ENCODE assay signal across 1 cellular context in the genomic region with DNA sequence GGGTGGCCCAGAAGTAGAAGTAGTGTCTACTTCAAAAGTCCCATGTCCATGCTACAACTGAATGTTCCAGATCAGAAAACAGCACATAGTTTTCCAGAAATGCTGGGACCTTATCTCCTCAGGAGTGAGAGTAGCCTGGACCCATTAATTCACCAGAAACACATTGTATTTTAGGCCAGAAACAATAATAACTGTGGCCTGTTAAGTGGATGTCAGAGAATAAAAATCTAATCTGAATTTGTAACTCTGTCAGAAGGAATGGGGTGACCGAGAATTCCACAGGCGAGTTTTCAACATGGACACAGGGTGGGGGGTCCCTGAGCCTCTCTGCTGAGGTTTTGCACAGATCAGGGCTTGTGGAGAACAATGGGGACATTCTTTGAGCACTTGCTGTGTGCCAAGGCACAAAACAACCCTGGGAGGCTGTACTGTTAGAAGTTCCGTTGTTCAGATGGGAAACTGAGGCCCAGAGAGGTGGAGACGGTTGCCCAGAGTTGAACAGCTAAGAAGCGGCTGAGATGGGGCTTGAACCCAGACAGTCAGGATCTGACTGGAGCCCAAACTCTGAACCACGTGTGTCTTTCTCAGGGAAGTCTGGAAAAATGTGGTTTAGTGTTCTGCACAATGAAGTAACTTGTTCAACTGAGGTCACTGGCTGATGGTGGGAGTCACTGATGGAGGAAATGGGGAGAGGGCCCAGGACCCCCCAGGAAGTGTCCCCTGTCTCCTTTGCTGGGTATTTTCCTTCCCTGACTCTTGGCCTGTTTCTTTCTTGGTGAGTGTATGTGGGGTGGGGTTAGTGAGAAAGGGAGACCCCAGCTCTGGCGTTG.
TF ChIP-seq lines count a peak whose summit lies in the region.

No MANE protein-coding gene starts in this region.

TF ChIP-seq in HepG2, 621 proteins besides CTCF, POLR2A, EP300 and RAD21 (continued from another document):
- TF ChIP-seq, protein P1, sequence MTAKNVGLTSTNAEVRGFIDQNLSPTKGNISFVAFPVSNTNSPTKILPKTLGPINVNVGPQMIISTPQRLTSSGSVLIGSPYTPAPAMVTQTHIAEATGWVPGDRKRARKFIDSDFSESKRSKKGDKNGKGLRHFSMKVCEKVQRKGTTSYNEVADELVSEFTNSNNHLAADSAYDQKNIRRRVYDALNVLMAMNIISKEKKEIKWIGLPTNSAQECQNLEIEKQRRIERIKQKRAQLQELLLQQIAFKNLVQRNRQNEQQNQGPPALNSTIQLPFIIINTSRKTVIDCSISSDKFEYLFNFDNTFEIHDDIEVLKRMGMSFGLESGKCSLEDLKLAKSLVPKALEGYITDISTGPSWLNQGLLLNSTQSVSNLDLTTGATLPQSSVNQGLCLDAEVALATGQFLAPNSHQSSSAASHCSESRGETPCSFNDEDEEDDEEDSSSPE (CRISPR knock-in tag; IDR thresholded peaks at IDR 0.05): no peak
- TF ChIP-seq, protein P2, sequence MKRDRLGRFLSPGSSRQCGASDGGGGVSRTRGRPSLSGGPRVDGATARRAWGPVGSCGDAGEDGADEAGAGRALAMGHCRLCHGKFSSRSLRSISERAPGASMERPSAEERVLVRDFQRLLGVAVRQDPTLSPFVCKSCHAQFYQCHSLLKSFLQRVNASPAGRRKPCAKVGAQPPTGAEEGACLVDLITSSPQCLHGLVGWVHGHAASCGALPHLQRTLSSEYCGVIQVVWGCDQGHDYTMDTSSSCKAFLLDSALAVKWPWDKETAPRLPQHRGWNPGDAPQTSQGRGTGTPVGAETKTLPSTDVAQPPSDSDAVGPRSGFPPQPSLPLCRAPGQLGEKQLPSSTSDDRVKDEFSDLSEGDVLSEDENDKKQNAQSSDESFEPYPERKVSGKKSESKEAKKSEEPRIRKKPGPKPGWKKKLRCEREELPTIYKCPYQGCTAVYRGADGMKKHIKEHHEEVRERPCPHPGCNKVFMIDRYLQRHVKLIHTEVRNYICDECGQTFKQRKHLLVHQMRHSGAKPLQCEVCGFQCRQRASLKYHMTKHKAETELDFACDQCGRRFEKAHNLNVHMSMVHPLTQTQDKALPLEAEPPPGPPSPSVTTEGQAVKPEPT (CRISPR knock-in tag; IDR thresholded peaks at IDR 0.05; ENCODE audit: low read depth): no peak
- TF ChIP-seq ZKSCAN8 (CRISPR knock-in tag; IDR thresholded peaks at IDR 0.05; ENCODE audit: borderline replicate concordance): no peak
- no peak for TF ChIP-seq KDM5B (CRISPR knock-in tag; IDR thresholded peaks at IDR 0.05; ENCODE audit: borderline replicate concordance)
- TF ChIP-seq, protein P3, sequence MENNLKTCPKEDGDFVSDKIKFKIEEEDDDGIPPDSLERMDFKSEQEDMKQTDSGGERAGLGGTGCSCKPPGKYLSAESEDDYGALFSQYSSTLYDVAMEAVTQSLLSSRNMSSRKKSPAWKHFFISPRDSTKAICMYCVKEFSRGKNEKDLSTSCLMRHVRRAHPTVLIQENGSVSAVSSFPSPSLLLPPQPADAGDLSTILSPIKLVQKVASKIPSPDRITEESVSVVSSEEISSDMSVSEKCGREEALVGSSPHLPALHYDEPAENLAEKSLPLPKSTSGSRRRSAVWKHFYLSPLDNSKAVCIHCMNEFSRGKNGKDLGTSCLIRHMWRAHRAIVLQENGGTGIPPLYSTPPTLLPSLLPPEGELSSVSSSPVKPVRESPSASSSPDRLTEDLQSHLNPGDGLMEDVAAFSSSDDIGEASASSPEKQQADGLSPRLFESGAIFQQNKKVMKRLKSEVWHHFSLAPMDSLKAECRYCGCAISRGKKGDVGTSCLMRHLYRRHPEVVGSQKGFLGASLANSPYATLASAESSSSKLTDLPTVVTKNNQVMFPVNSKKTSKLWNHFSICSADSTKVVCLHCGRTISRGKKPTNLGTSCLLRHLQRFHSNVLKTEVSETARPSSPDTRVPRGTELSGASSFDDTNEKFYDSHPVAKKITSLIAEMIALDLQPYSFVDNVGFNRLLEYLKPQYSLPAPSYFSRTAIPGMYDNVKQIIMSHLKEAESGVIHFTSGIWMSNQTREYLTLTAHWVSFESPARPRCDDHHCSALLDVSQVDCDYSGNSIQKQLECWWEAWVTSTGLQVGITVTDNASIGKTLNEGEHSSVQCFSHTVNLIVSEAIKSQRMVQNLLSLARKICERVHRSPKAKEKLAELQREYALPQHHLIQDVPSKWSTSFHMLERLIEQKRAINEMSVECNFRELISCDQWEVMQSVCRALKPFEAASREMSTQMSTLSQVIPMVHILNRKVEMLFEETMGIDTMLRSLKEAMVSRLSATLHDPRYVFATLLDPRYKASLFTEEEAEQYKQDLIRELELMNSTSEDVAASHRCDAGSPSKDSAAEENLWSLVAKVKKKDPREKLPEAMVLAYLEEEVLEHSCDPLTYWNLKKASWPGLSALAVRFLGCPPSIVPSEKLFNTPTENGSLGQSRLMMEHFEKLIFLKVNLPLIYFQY (CRISPR knock-in tag; IDR thresholded peaks at IDR 0.05; ENCODE audit: borderline replicate concordance): no peak
- TF ChIP-seq, protein P4, sequence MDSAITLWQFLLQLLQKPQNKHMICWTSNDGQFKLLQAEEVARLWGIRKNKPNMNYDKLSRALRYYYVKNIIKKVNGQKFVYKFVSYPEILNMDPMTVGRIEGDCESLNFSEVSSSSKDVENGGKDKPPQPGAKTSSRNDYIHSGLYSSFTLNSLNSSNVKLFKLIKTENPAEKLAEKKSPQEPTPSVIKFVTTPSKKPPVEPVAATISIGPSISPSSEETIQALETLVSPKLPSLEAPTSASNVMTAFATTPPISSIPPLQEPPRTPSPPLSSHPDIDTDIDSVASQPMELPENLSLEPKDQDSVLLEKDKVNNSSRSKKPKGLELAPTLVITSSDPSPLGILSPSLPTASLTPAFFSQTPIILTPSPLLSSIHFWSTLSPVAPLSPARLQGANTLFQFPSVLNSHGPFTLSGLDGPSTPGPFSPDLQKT (CRISPR knock-in tag; IDR thresholded peaks at IDR 0.05; ENCODE audit: borderline replicate concordance): no peak
- TF ChIP-seq, protein P5, sequence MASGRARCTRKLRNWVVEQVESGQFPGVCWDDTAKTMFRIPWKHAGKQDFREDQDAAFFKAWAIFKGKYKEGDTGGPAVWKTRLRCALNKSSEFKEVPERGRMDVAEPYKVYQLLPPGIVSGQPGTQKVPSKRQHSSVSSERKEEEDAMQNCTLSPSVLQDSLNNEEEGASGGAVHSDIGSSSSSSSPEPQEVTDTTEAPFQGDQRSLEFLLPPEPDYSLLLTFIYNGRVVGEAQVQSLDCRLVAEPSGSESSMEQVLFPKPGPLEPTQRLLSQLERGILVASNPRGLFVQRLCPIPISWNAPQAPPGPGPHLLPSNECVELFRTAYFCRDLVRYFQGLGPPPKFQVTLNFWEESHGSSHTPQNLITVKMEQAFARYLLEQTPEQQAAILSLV (CRISPR knock-in tag; IDR thresholded peaks at IDR 0.05; ENCODE audit: borderline replicate concordance): 0 out of 2 replicates have a peak, but pooled peaks have one; percentile 42
- TF ChIP-seq NKX3-1 (CRISPR knock-in tag; IDR thresholded peaks at IDR 0.05): no peak
- no peak for TF ChIP-seq FOXP1 (IDR thresholded peaks at IDR 0.05)
- no peak for TF ChIP-seq FOXP1 (CRISPR knock-in tag; IDR thresholded peaks at IDR 0.05)
- no peak for TF ChIP-seq KLF15 (CRISPR knock-in tag; IDR thresholded peaks at IDR 0.05; ENCODE audit: borderline replicate concordance)
- TF ChIP-seq, protein P6, sequence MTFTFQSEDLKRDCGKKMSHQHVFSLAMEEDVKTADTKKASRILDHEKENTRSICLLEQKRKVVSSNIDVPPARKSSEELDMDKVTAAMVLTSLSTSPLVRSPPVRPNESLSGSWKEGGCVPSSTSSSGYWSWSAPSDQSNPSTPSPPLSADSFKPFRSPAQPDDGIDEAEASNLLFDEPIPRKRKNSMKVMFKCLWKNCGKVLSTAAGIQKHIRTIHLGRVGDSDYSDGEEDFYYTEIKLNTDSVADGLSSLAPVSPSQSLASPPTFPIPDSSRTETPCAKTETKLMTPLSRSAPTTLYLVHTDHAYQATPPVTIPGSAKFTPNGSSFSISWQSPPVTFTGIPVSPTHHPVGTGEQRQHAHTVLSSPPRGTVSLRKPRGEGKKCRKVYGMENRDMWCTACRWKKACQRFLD (CRISPR knock-in tag; IDR thresholded peaks at IDR 0.05; ENCODE audit: borderline replicate concordance): 0 out of 2 replicates have a peak, but pooled peaks have one; percentile 37
- TF ChIP-seq ZNF777 (CRISPR knock-in tag; IDR thresholded peaks at IDR 0.05): no peak
- no peak for TF ChIP-seq MTA3 (CRISPR knock-in tag; IDR thresholded peaks at IDR 0.05)
